Comparison of ENCODE assay signal across 18 cellular contexts in genomic region chr6:10963113-10963512, GRCh38.
DNase-seq lines count a peak whose midpoint lies in the region; ATAC-seq, FAIRE-seq and TF ChIP-seq lines count a peak whose summit lies in the region.
"Had no signal": no experiment of that assay in that cellular context is flagged by ENCODE, and none has a peak within 500 bp of the region (broad histone marks: within the 10 kb centered on the region; RNA-seq: fewer than 3 reads in every experiment).

No MANE protein-coding gene starts in this region.

- TF ChIP-seq RAD21 in A549 (conservative IDR thresholded peaks at IDR 0.05 in 1 of 2, IDR thresholded peaks at IDR 0.05 in 1 of 2), result no peak

- DNase-seq in A549 (ENCODE audit: low read depth in 1 of 2, low spot score in 1 of 2) (no peak), H7 (peak; percentile 27), WTC11 (ENCODE audit: low spot score) (no peak), hepatocyte (ENCODE audit: low spot score) (no peak), NCI-H1092 (lab: John Stamatoyannopoulos, UW) (no peak), GF-D8 (lab: John Stamatoyannopoulos, UW) (no peak)
- DNase-seq in activated CD4-positive, alpha-beta T cell treated with anti-CD3 and anti-CD28 coated beads, Interleukin-2, amount 50 U/mL, for 4 hours, result no peak
- DNase-seq: 8988T; NCI-H146; NCI-H2081 treated with DMSO at 0.1 percent for 48 hours; NCI-H526 treated with DMSO at 0.1 percent for 48 hours; NK-92 treated with Interleukin-12 subunit alpha and Interleukin-12 subunit beta, amount 100 ng/mL, for 24 hours; PC-9 had no signal

- H3K4me3 ChIP-seq in A549 (no peak overlapping the region), H7 (ENCODE audit: insufficient read depth, low read depth, low read length) (no peak overlapping the region), hepatocyte (no peak overlapping the region)
- H3K4me3 ChIP-seq: HAP-1, PC-9 had no signal

- H4K20me1 ChIP-seq in hepatocyte (ENCODE audit: insufficient read depth, poor library complexity, severe bottlenecking), result no peaks in the 10 kb centered on the region

- peaks cover 85% of the 10 kb centered on the region for H3K27me3 Mint-ChIP-seq in WTC11 (ENCODE audit: low read depth)

- peaks cover 16% of the 10 kb centered on the region for H3K9me3 Mint-ChIP-seq in WTC11

- no peaks in the 10 kb centered on the region for H3K36me3 ChIP-seq in H7 (replicated peaks; ENCODE audit: control insufficient read depth, insufficient read depth, low read length)
- no peaks in the 10 kb centered on the region for H3K36me3 ChIP-seq in hepatocyte (replicated peaks; ENCODE audit: insufficient read depth, low read depth)

- CTCF ChIA-PET in A549 (lab: Yijun Ruan, JAX) (interaction anchor here (2.6 kb wide), 1 partner anchor 11 kb away, joined by 10 read pairs; no protein-coding TSS in a partner anchor), WTC11 (lab: Charles Lee) (interaction anchor here (0.5 to 2.4 kb wide), 5 partner anchors 9 to 485 kb away, joined by 3 to 14 read pairs (median 3); partner anchors contain the start of gene ELOVL2)

- TF ChIP-seq POLR2A in A549 (IDR thresholded peaks at IDR 0.05; ENCODE audit: low read length), result no peak

- TF ChIP-seq CTCF in A549 (IDR thresholded peaks at IDR 0.05) (no peak), WTC11 (IDR thresholded peaks at IDR 0.05) (no peak), hepatocyte (IDR thresholded peaks at IDR 0.05; ENCODE audit: poor library complexity) (no peak)

- H3K4me1 Mint-ChIP-seq in WTC11, result peaks cover 13% of the 10 kb centered on the region
- H3K4me1 Mint-ChIP-seq: IgD-negative memory B cell had no signal

- H2AFZ ChIP-seq in hepatocyte, result no peak overlapping the region
- H2AFZ ChIP-seq: PC-9 had no signal

- H3K4me2 ChIP-seq in A549, result 0 out of 3 replicates have a peak overlapping the region, but pooled peaks have one; percentile 32
- H3K4me2 ChIP-seq in hepatocyte, result no peak overlapping the region
- H3K4me2 ChIP-seq: PC-9 had no signal

- H3K27ac Mint-ChIP-seq in WTC11, result no peak overlapping the region
- H3K27ac Mint-ChIP-seq: IgD-negative memory B cell had no signal

- H3K9me3 ChIP-seq in A549, result peaks cover 7% of the 10 kb centered on the region; the same call in 1 of the 3 replicates
- no peaks in the 10 kb centered on the region for H3K9me3 ChIP-seq in hepatocyte (ENCODE audit: low read depth)
- H3K9me3 ChIP-seq: HAP-1 had no signal

- H3K36me3 Mint-ChIP-seq in WTC11, result peaks cover 18% of the 10 kb centered on the region

- no peak for TF ChIP-seq EP300 in A549 (IDR thresholded peaks at IDR 0.05)

- no peak for FAIRE-seq in A549 (lab: Jason Lieb, UNC)

- WGBS in A549 (ENCODE audit: missing lambda C conversion rate), result 81% methylated on average over 2 of the region's 2 CpGs
- WGBS in hepatocyte (ENCODE audit: low lambda C conversion rate, missing lambda C conversion rate), result 46% methylated on average over 2 of the region's 2 CpGs

- no peak overlapping the region for H3K4me3 Mint-ChIP-seq in WTC11
- H3K4me3 Mint-ChIP-seq: IgD-negative memory B cell had no signal

- H3K27ac ChIP-seq in A549 (no peak overlapping the region), hepatocyte (peak overlapping the region; percentile 6)
- H3K27ac ChIP-seq: C4-2B, PC-9 had no signal

- peaks cover 10% of the 10 kb centered on the region; the same call in 2 of the 3 replicates for H3K4me1 ChIP-seq in A549
- no peaks in the 10 kb centered on the region for H3K4me1 ChIP-seq in hepatocyte (ENCODE audit: insufficient read depth)
- H3K4me1 ChIP-seq: HAP-1 had no signal

- H3K27me3 ChIP-seq in H7 (ENCODE audit: control insufficient read depth, insufficient read depth, low read length) (peaks cover 11% of the 10 kb centered on the region; the same call in 1 of the 2 replicates), hepatocyte (no peaks in the 10 kb centered on the region)

- no peaks in the 10 kb centered on the region for H3K79me2 ChIP-seq in hepatocyte

- POLR2A ChIA-PET in A549 (lab: Yijun Ruan, JAX) (no interaction called here), WTC11 (lab: Charles Lee) (no interaction called here)

- H3K9me2 ChIP-seq in hepatocyte (replicated peaks; ENCODE audit: insufficient read depth), result no peaks in the 10 kb centered on the region
- H3K9me2 ChIP-seq: SK-N-SH had no signal

- ATAC-seq in A549, result no peak
- peak; percentile 28; the same call in 1 of the 2 replicates for ATAC-seq in WTC11
- ATAC-seq in GM21529 (IDR thresholded peaks at IDR 0.05; ENCODE audit: unreplicated experiment), result no peak

TF ChIP-seq in A549, 52 proteins besides CTCF, POLR2A, EP300 and RAD21:
- TF ChIP-seq MAX (IDR thresholded peaks at IDR 0.05) (no peak), ZNF302 (CRISPR knock-in tag; IDR thresholded peaks at IDR 0.05) (no peak), FOSL2 (IDR thresholded peaks at IDR 0.05) (no peak), FOSL2 (CRISPR knock-in tag; IDR thresholded peaks at IDR 0.05) (no peak), HEYL (CRISPR knock-in tag; IDR thresholded peaks at IDR 0.05) (no peak), HMGXB4 (CRISPR knock-in tag; IDR thresholded peaks at IDR 0.05; ENCODE audit: borderline replicate concordance) (no peak)

TF ChIP-seq in WTC11, 78 proteins besides CTCF, POLR2A, EP300 and RAD21:
- TF ChIP-seq ZNF423 (CRISPR knock-in tag; IDR thresholded peaks at IDR 0.05), result 0 out of 2 replicates have a peak, but pooled peaks have one; percentile 7
- no peak for TF ChIP-seq NFE2L1 (CRISPR knock-in tag; IDR thresholded peaks at IDR 0.05)
- no peak for TF ChIP-seq ZBTB43 (CRISPR knock-in tag; IDR thresholded peaks at IDR 0.05)
- TF ChIP-seq E2F4 (CRISPR knock-in tag; IDR thresholded peaks at IDR 0.05; ENCODE audit: borderline replicate concordance, low read depth), result no peak
- no peak for TF ChIP-seq USF2 (CRISPR knock-in tag; IDR thresholded peaks at IDR 0.05)
- no peak for TF ChIP-seq FOXK1 (CRISPR knock-in tag; IDR thresholded peaks at IDR 0.05)
TF ChIP-seq in WTC11: peak in this region for 1.
